Comparison of ENCODE assay signal across 21 cellular contexts in the genomic region with DNA sequence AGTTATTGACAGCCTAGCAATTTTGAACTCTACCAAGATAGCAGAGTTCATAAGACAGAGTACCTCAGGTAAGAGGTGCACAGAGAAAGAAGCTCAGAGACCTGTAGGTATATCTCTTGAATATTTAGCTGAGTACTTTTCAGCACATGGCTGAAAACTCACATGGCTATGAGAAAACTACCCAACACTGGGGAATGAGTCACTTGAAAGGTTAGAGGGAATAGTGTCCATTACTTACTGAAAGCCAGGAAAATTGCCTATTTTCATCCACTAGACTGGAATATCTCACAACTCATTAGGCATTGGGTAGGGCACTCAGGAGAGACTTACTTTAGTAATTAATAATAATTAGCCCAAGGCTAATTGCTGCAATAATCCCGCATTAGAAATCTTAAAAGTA. TPM values are rescaled to one million over a fixed set of nuclear protein-coding genes. Genes with fewer than 3 reads are reported as not detected.
"Had no signal": no experiment of that assay in that cellular context is flagged by ENCODE, and none has a peak within 500 bp of the region (broad histone marks: within the 10 kb centered on the region; RNA-seq: fewer than 3 reads in every experiment).

No MANE protein-coding gene starts in this region.

- H3K27me3 ChIP-seq: esophagus muscularis mucosa, gastroesophageal sphincter, thyroid gland, uterus had no signal

- H3K4me1 ChIP-seq: thyroid gland, uterus had no signal

- H3K9me3 ChIP-seq: esophagus muscularis mucosa, gastroesophageal sphincter, spleen, suprapubic skin, thyroid gland, uterus had no signal

- H3K36me3 ChIP-seq: esophagus muscularis mucosa, spleen, suprapubic skin, thyroid gland, uterus had no signal

- H3K4me3 ChIP-seq: dorsolateral prefrontal cortex, esophagus muscularis mucosa, gastroesophageal sphincter, spleen, suprapubic skin, thyroid gland, uterus had no signal

- DNase-seq: cortex of kidney; dorsolateral prefrontal cortex; effector CD8-positive, alpha-beta T cell; kidney glomerular epithelial cell; mesendoderm; naive B cell; nephron progenitor cell; posterior cingulate gyrus; spleen; stimulated activated CD4-positive, alpha-beta T cell treated with anti-CD3 and anti-CD28 coated beads, Interleukin-15, amount 100 ng/mL, for 24 hours; stimulated activated CD4-positive, alpha-beta T cell treated with anti-CD3 and anti-CD28 coated beads, Interleukin-1b, Interleukin-23, amount 100 ng/mL, for 48 hours; stimulated activated CD4-positive, alpha-beta T cell treated with anti-CD3 and anti-CD28 coated beads, Interleukin-4, amount 100 ng/mL, for 24 hours; stimulated activated naive CD4-positive, alpha-beta T cell; thyroid gland; uterus had no signal

- ATAC-seq: gastroesophageal sphincter, sciatic nerve had no signal

- H3K27ac ChIP-seq: dorsolateral prefrontal cortex, esophagus muscularis mucosa, gastroesophageal sphincter, spleen, suprapubic skin, thyroid gland, uterus had no signal

RNA-seq across cellular contexts. Expression of gene TSLP, which starts 8.3 kb away (rescaled TPM):
- total RNA-seq: lung microvascular endothelial cell, osteocyte had no signal
